In genomic region chr7:143383642-143383957, GRCh38 we compare ENCODE assay signal across 13 cellular contexts. TPM values are rescaled to one million over a fixed set of nuclear protein-coding genes. Genes with fewer than 3 reads are reported as not detected.
DNase-seq lines count a peak whose midpoint lies in the region; ATAC-seq and TF ChIP-seq lines count a peak whose summit lies in the region.
"Had no signal": no experiment of that assay in that cellular context is flagged by ENCODE, and none has a peak within 500 bp of the region (broad histone marks: within the 10 kb centered on the region; RNA-seq: fewer than 3 reads in every experiment).

No MANE protein-coding gene starts in this region.

- no peak for TF ChIP-seq POLR2A in NB4 (IDR thresholded peaks at IDR 0.05; ENCODE audit: extremely low read depth, insufficient read length)

- H3K27ac ChIP-seq in ACC112 (ENCODE audit: low read depth, low read length) (peak overlapping the region; percentile 28), neuronal stem cell (replicated peaks; ENCODE audit: low read length) (no peak overlapping the region)
- peak overlapping the region; percentile 22 for H3K27ac ChIP-seq in effector memory CD4-positive, alpha-beta T cell (ENCODE audit: insufficient read depth, low read length, poor library complexity, severe bottlenecking)

- H3K4me3 Mint-ChIP-seq in nephron progenitor cell (peak overlapping the region; percentile 78), natural killer cell (no peak overlapping the region)
- H3K4me3 Mint-ChIP-seq: CD4-positive, alpha-beta T cell; neural crest cell had no signal

- no peak overlapping the region for H3K23ac ChIP-seq in neuronal stem cell (ENCODE audit: low read depth, low read length, poor library complexity)

- H2AK5ac ChIP-seq in neuronal stem cell (ENCODE audit: low read depth, low read length), result no peak overlapping the region

- H3K36me3 Mint-ChIP-seq in nephron progenitor cell (ENCODE audit: low read depth) (no peaks in the 10 kb centered on the region), natural killer cell (no peaks in the 10 kb centered on the region)

- DNase-seq in NB4 (ENCODE audit: low read depth) (no peak), nephron progenitor cell (no peak), left colon (no peak), natural killer cell (no peak), neuronal stem cell (ENCODE audit: low spot score) (no peak)
- DNase-seq in effector memory CD4-positive, alpha-beta T cell, result no peak
- DNase-seq: CD4-positive, alpha-beta T cell; head of caudate nucleus; NCI-H187 treated with DMSO at 0.1 percent for 48 hours had no signal

- H3K27me3 ChIP-seq in ACC112 (ENCODE audit: insufficient read depth, low read length) (no peaks in the 10 kb centered on the region), neuronal stem cell (ENCODE audit: control insufficient read depth in 3 of 3, insufficient read depth in 3 of 3, low read depth in 1 of 3, low read length in 3 of 3) (no peaks in the 10 kb centered on the region)
- no peaks in the 10 kb centered on the region for H3K27me3 ChIP-seq in effector memory CD4-positive, alpha-beta T cell (replicated peaks; ENCODE audit: control insufficient read depth, insufficient read depth, low read length, poor library complexity, severe bottlenecking)

- no peak overlapping the region for H4K8ac ChIP-seq in neuronal stem cell (ENCODE audit: low read depth, low read length)

- no peak overlapping the region for H3K14ac ChIP-seq in neuronal stem cell (ENCODE audit: low read length)

- no peak overlapping the region for H3K27ac Mint-ChIP-seq in nephron progenitor cell
- no peak overlapping the region for H3K27ac Mint-ChIP-seq in natural killer cell
- H3K27ac Mint-ChIP-seq: CD4-positive, alpha-beta T cell had no signal

- no peak overlapping the region for H2BK12ac ChIP-seq in neuronal stem cell (ENCODE audit: low read length)

- no peak overlapping the region for H2AFZ ChIP-seq in ACC112 (ENCODE audit: low read length, unreplicated experiment)
- H2AFZ ChIP-seq in neuronal stem cell (ENCODE audit: low read length), result no peak overlapping the region

- H3K79me2 ChIP-seq in ACC112 (ENCODE audit: control insufficient read depth, insufficient read depth, low read length, unreplicated experiment), result peaks cover 83% of the 10 kb centered on the region

- H3K27me3 Mint-ChIP-seq in nephron progenitor cell (ENCODE audit: low read depth, poor library complexity) (no peaks in the 10 kb centered on the region), natural killer cell (ENCODE audit: low read depth in 2 of 2) (no peaks in the 10 kb centered on the region)
- H3K27me3 Mint-ChIP-seq: CD4-positive, alpha-beta T cell had no signal

- peaks cover 15% of the 10 kb centered on the region for H3K4me1 Mint-ChIP-seq in nephron progenitor cell
- H3K4me1 Mint-ChIP-seq in natural killer cell, result peaks cover 15 to 28% of the 10 kb centered on the region in 2 donors

- intact Hi-C loops in left colon (cut with DNase I, micrococcal nuclease) (no loop called here), natural killer cell (cut with micrococcal nuclease) (loop anchor here (5.0 kb wide), 1 partner anchor 671 kb away; no protein-coding TSS in a partner anchor)

- no peaks in the 10 kb centered on the region for H3K9me3 Mint-ChIP-seq in nephron progenitor cell
- H3K9me3 Mint-ChIP-seq in natural killer cell, result no peaks in the 10 kb centered on the region
- H3K9me3 Mint-ChIP-seq: CD4-positive, alpha-beta T cell; neural crest cell had no signal

- H3K4ac ChIP-seq in neuronal stem cell (ENCODE audit: low read length), result no peak overlapping the region

- H3K4me1 ChIP-seq in ACC112 (ENCODE audit: control insufficient read depth, insufficient read depth, low read length, unreplicated experiment) (peaks cover 45% of the 10 kb centered on the region), neuronal stem cell (ENCODE audit: control insufficient read depth in 2 of 2, insufficient read depth in 1 of 2, low read depth in 1 of 2, low read length in 2 of 2) (peaks cover 16 to 19% of the 10 kb centered on the region in 2 donors)
- peaks cover 51% of the 10 kb centered on the region for H3K4me1 ChIP-seq in effector memory CD4-positive, alpha-beta T cell (ENCODE audit: control insufficient read depth, insufficient read depth, low read length, poor library complexity, severe bottlenecking)

- ATAC-seq in left colon, result no peak
- ATAC-seq in natural killer cell, result no peak
- ATAC-seq in HG02798 (IDR thresholded peaks at IDR 0.05; ENCODE audit: poor library complexity, unreplicated experiment), result no peak

- no peak overlapping the region for H3K4me2 ChIP-seq in neuronal stem cell (ENCODE audit: insufficient read depth, low read length, poor library complexity, severe bottlenecking)

- H3K36me3 ChIP-seq in ACC112 (ENCODE audit: insufficient read depth, low read length) (peaks cover 3% of the 10 kb centered on the region; the same call in 1 of the 2 replicates), neuronal stem cell (replicated peaks in 1 of 2; ENCODE audit: control insufficient read depth in 2 of 2, insufficient read depth in 2 of 2, low read length in 2 of 2) (peaks cover 17 to 52% of the 10 kb centered on the region in 2 donors)
- H3K36me3 ChIP-seq in effector memory CD4-positive, alpha-beta T cell (ENCODE audit: control insufficient read depth, insufficient read depth, low read length), result peaks cover 18% of the 10 kb centered on the region

- no peak overlapping the region for H2BK120ac ChIP-seq in neuronal stem cell (ENCODE audit: low read depth, low read length)

- no peak overlapping the region for H3K18ac ChIP-seq in neuronal stem cell (ENCODE audit: low read length)

- no CpG with 5 or more reads among the region's 1 CpG for WGBS in neuronal stem cell (ENCODE audit: extremely low coverage in 2 of 2, insufficient read length in 2 of 2, insufficient replicate concordance in 1 of 2), 2 donors

- H3K79me1 ChIP-seq in neuronal stem cell (ENCODE audit: low read depth, low read length), result peaks cover 8% of the 10 kb centered on the region

- TF ChIP-seq CTCF in NB4 (IDR thresholded peaks at IDR 0.05; ENCODE audit: low read depth, low read length) (no peak), nephron progenitor cell (IDR thresholded peaks at IDR 0.05) (no peak), natural killer cell (IDR thresholded peaks at IDR 0.05) (no peak)

- H3K4me3 ChIP-seq in ACC112 (ENCODE audit: low read depth, low read length), result peak overlapping the region; percentile 93
- H3K4me3 ChIP-seq in NB4 (ENCODE audit: low read depth, low read length), result peak overlapping the region; percentile 92
- H3K4me3 ChIP-seq in effector memory CD4-positive, alpha-beta T cell (ENCODE audit: insufficient read depth, low read depth, low read length, poor library complexity, severe bottlenecking), result no peak overlapping the region
- no peak overlapping the region for H3K4me3 ChIP-seq in neuronal stem cell (ENCODE audit: low read length in 2 of 2)

- no peak overlapping the region for H3K9ac ChIP-seq in neuronal stem cell (ENCODE audit: low read depth, low read length, poor library complexity)

- no peak overlapping the region for H4K91ac ChIP-seq in neuronal stem cell (ENCODE audit: low read depth, low read length, poor library complexity)

- H2BK15ac ChIP-seq in neuronal stem cell (ENCODE audit: low read length), result no peak overlapping the region

- no peaks in the 10 kb centered on the region for H3K9me3 ChIP-seq in effector memory CD4-positive, alpha-beta T cell (ENCODE audit: control insufficient read depth, low read length)
- peaks cover 0 to 2% of the 10 kb centered on the region in 2 donors for H3K9me3 ChIP-seq in neuronal stem cell (replicated peaks in 1 of 2; ENCODE audit: control insufficient read depth in 2 of 2, insufficient read depth in 1 of 2, low read depth in 1 of 2, low read length in 2 of 2)

- no peak overlapping the region for H2BK5ac ChIP-seq in neuronal stem cell (ENCODE audit: low read length)

RNA-seq across cellular contexts. Expression of gene ZYX, which starts 2.5 kb away (rescaled TPM):
- total RNA-seq in left colon (10 to 100 TPM; 70.1 to 84.4 TPM), natural killer cell (100 to 1,000 TPM; 168 to 219 (median 186) TPM)
- 85.0 TPM for polyA plus RNA-seq in neuronal stem cell (2013, experiment 1 of 2)
- polyA plus RNA-seq in neuronal stem cell (2013, experiment 2 of 2), result 85.7 TPM

RNA-seq across cellular contexts. Expression of gene FAM131B, which starts 21.1 kb away (rescaled TPM):
- total RNA-seq in left colon, result 1 to 10 TPM in 1 of 2 donors, under 1 TPM in 1; 0.27 to 3.4 TPM
- 1 to 10 TPM; 2.3 to 2.8 (median 2.5) TPM for total RNA-seq in natural killer cell
- 27.3 TPM for polyA plus RNA-seq in neuronal stem cell (2013, experiment 1 of 2)
- 26.2 TPM for polyA plus RNA-seq in neuronal stem cell (2013, experiment 2 of 2)
- total RNA-seq: RPMI7951 had no signal

RNA-seq across cellular contexts. Expression of gene EPHA1, which starts 25.1 kb away (rescaled TPM):
- 10 to 100 TPM; 18.2 to 25.1 TPM for total RNA-seq in left colon
- 1 to 10 TPM in 2 of 3 donors, not detected in 1; 1.0 to 1.2 TPM for total RNA-seq in natural killer cell
- polyA plus RNA-seq in neuronal stem cell (2013, experiment 1 of 2), result 0.24 TPM
- polyA plus RNA-seq in neuronal stem cell (2013, experiment 2 of 2), result 0.15 TPM
- total RNA-seq: neural crest cell, RPMI7951 had no signal

RNA-seq across cellular contexts. Expression of gene TAS2R60, which starts 59.7 kb away (rescaled TPM):
- total RNA-seq in left colon, result not detected
- under 1 TPM in 1 of 3 donors, not detected in 2; 0.40 TPM for total RNA-seq in natural killer cell
- not detected for polyA plus RNA-seq in neuronal stem cell (2013, experiment 1 of 2)
- not detected for polyA plus RNA-seq in neuronal stem cell (2013, experiment 2 of 2)
- total RNA-seq: neural crest cell, RPMI7951 had no signal

Comparison
In these comparisons a context has a peak if more than half of its experiments do, and no peak if none do; other contexts are left out.
1. H3K4me3 ChIP-seq: peak in ACC112 (single experiment) and NB4 (single experiment); none in effector memory CD4-positive, alpha-beta T cell (single experiment) and neuronal stem cell (0 of 2).
2. RNA of gene EPHA1, which starts 25.1 kb away (total RNA-seq): 18.2 to 25.1 TPM in left colon; 1.0 to 1.2 TPM in natural killer cell; every median in the first group is over 4 times any median in the second.